In the genomic region with DNA sequence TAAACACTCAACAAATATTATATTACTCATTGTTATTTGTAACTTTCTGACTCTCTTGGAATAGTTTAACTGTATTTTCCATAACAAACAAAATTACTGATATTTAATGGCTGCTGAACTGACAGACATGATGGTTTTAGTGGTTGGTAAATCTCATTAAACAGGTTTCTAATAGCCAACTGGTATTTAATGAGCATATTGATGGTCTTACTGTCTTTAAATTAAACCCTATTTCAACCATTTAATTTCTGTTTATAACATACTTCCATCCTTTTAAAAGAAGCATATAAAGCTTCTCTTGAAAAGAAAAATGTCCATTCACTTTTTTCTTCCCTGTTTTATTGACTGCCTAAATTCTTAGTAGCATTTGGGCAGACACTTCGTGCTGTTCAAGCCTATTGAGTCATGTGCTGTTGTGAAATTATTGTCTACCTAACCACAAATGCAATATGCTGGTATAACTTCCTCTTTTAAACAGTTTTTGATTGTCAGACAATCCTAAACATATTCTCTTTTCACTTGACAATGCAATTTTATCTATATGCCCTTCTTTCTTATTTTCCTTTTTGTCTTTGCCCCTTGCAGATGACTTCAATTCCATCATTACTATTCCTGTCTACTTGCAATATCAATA, we compare ENCODE assay signal across 8 cellular contexts.
DNase-seq lines count a peak whose midpoint lies in the region; ATAC-seq, FAIRE-seq and TF ChIP-seq lines count a peak whose summit lies in the region.

No MANE protein-coding gene starts in this region.

- H3K4me3 ChIP-seq in keratinocyte (ENCODE audit: control insufficient read depth in 2 of 3, extremely low read depth in 1 of 3, insufficient read depth in 2 of 3, low read depth in 1 of 3, low read length in 3 of 3), result no peak overlapping the region

- H3K9ac ChIP-seq in keratinocyte (ENCODE audit: control insufficient read depth, extremely low read depth, insufficient read depth, low read length), result no peak overlapping the region

- H3K4me2 ChIP-seq in keratinocyte (ENCODE audit: control insufficient read depth, extremely low read depth, insufficient read depth, low read depth, low read length), result peak overlapping the region; percentile 55

- H3K9me3 ChIP-seq in keratinocyte (ENCODE audit: control insufficient read depth, low read depth, low read length), result no peaks in the 10 kb centered on the region

- no peaks in the 10 kb centered on the region for H3K36me3 ChIP-seq in keratinocyte (ENCODE audit: control insufficient read depth in 2 of 2, extremely low read depth in 1 of 2, insufficient read depth in 2 of 2, low read length in 2 of 2)

- no peak for TF ChIP-seq CTCF in keratinocyte (optimal IDR thresholded peaks at IDR 0.05 in 1 of 3, IDR thresholded peaks at IDR 0.05 in 1 of 3, conservative IDR thresholded peaks at IDR 0.05 in 1 of 3; ENCODE audit: extremely low read depth in 1 of 3, insufficient read depth in 2 of 3, low read length in 3 of 3)

- peaks cover 3% of the 10 kb centered on the region for H3K27me3 Mint-ChIP-seq in activated naive CD8-positive, alpha-beta T cell treated with anti-CD3 and anti-CD28 coated beads, Interleukin-2, amount 50 U/mL, for 24 hours

- H3K4me3 Mint-ChIP-seq in activated naive CD8-positive, alpha-beta T cell treated with anti-CD3 and anti-CD28 coated beads, Interleukin-2, amount 50 U/mL, for 24 hours, result no peak overlapping the region

- dilution Hi-C loops in keratinocyte (cut with MboI; ENCODE audit: extremely low pct_ligation_motif_present, low sequenced_read_pairs), result no loop called here

- no peak overlapping the region for H2AFZ ChIP-seq in keratinocyte (ENCODE audit: control insufficient read depth, low read length)

- no peaks in the 10 kb centered on the region for H3K9me3 Mint-ChIP-seq in activated naive CD8-positive, alpha-beta T cell treated with anti-CD3 and anti-CD28 coated beads, Interleukin-2, amount 50 U/mL, for 24 hours

- H3K9me1 ChIP-seq in keratinocyte (ENCODE audit: control insufficient read depth, extremely low read depth, insufficient read depth, low read length), result no peaks in the 10 kb centered on the region

- H4K20me1 ChIP-seq in keratinocyte (ENCODE audit: control insufficient read depth, extremely low read depth, insufficient read depth, low read length), result no peaks in the 10 kb centered on the region

- H3K36me3 Mint-ChIP-seq in activated naive CD8-positive, alpha-beta T cell treated with anti-CD3 and anti-CD28 coated beads, Interleukin-2, amount 50 U/mL, for 24 hours (ENCODE audit: low read depth), result no peaks in the 10 kb centered on the region

- peak overlapping the region; percentile 5 for H3K27ac ChIP-seq in keratinocyte (ENCODE audit: control insufficient read depth, insufficient read depth, low read length)

- H3K4me1 ChIP-seq in keratinocyte (ENCODE audit: control insufficient read depth, extremely low read depth, insufficient read depth, low read length), result peaks cover 30% of the 10 kb centered on the region

- DNase-seq in MV-4-11 (lab: John Stamatoyannopoulos, UW), result peak; percentile 97
- DNase-seq in keratinocyte (ENCODE audit: low read depth, low spot score), result peak; percentile 9
- no peak for DNase-seq in activated naive CD8-positive, alpha-beta T cell treated with anti-CD3 and anti-CD28 coated beads, Interleukin-2, amount 50 U/mL, for 24 hours
- DNase-seq in NCI-H2171 (lab: John Stamatoyannopoulos, UW), result no peak
- DNase-seq in SW480 (ENCODE audit: low spot score), result no peak
- DNase-seq in frontal cortex (ENCODE audit: low spot score in 2 of 2), result no peak

- H3K27ac Mint-ChIP-seq in activated naive CD8-positive, alpha-beta T cell treated with anti-CD3 and anti-CD28 coated beads, Interleukin-2, amount 50 U/mL, for 24 hours, result no peak overlapping the region

- FAIRE-seq in keratinocyte (lab: Jason Lieb, UNC), result peak; percentile 66
- no peak for FAIRE-seq in frontal cortex (lab: Jason Lieb, UNC)

- ATAC-seq in GM18502 (IDR thresholded peaks at IDR 0.05; ENCODE audit: poor library complexity, unreplicated experiment) (peak; percentile 77), HG02642 (IDR thresholded peaks at IDR 0.05; ENCODE audit: poor library complexity, unreplicated experiment) (peak; percentile 59)
- ATAC-seq in activated naive CD8-positive, alpha-beta T cell treated with anti-CD3 and anti-CD28 coated beads, Interleukin-2, amount 50 U/mL, for 24 hours, result no peak

- no peaks in the 10 kb centered on the region for H3K4me1 Mint-ChIP-seq in activated naive CD8-positive, alpha-beta T cell treated with anti-CD3 and anti-CD28 coated beads, Interleukin-2, amount 50 U/mL, for 24 hours

- H3K27me3 ChIP-seq in keratinocyte (ENCODE audit: control insufficient read depth, extremely low read depth, insufficient read depth, low read length), result no peaks in the 10 kb centered on the region

- H3K79me2 ChIP-seq in keratinocyte (ENCODE audit: control insufficient read depth, insufficient read depth, low read length), result no peaks in the 10 kb centered on the region

Comparison
In these comparisons a context has a peak if more than half of its experiments do, and no peak if none do; other contexts are left out.
1. DNase-seq: peak in MV-4-11 (single experiment) and keratinocyte (single experiment); none in activated naive CD8-positive, alpha-beta T cell treated with anti-CD3 and anti-CD28 coated beads, Interleukin-2, amount 50 U/mL, for 24 hours (single experiment), NCI-H2171 (single experiment), SW480 (single experiment) and frontal cortex (0 of 2).